ENCODE assay signal across 1 cellular context in genomic region chr11:65860278-65861164, GRCh38.
A peak's percentile ranks its signal among the peaks of the same experiment; 100 is the strongest.
TF ChIP-seq lines count a peak whose summit lies in the region.

Gene MUS81, plus strand, starts transcription at chr11:65860433. Its CDS starts 321 bp downstream, at chr11:65860754.

TF ChIP-seq in K562, 482 proteins besides CTCF, POLR2A, EP300 and RAD21 (continued from another document and continues in another):
- TF ChIP-seq CUX1 (CRISPR knock-in tag; IDR thresholded peaks at IDR 0.05): no peak
- no peak for TF ChIP-seq ZNF23 (CRISPR knock-in tag; IDR thresholded peaks at IDR 0.05)
- TF ChIP-seq BRD9 (IDR thresholded peaks at IDR 0.05; ENCODE audit: low read depth, partially characterized antibody): no peak
- TF ChIP-seq TBP (optimal IDR thresholded peaks at IDR 0.05; ENCODE audit: low read depth, low read length): no peak
- TF ChIP-seq CREB5 (CRISPR knock-in tag; IDR thresholded peaks at IDR 0.05): no peak
- no peak for TF ChIP-seq TFAM (CRISPR knock-in tag; conservative IDR thresholded peaks at IDR 0.05)
- no peak for TF ChIP-seq KAT8 (IDR thresholded peaks at IDR 0.05; ENCODE audit: low read depth)
- peak; percentile 56; the same call in 1 of the 2 replicates for TF ChIP-seq BRD4 (IDR thresholded peaks at IDR 0.05)
- no peak for TF ChIP-seq ZKSCAN8 (CRISPR knock-in tag; IDR thresholded peaks at IDR 0.05)
- peak in 1 of 2 experiments; percentile 81 for TF ChIP-seq AFF1 (IDR thresholded peaks at IDR 0.05; ENCODE audit: low read depth in 1 of 2, partially characterized antibody in 2 of 2)
- TF ChIP-seq ZNF384 (IDR thresholded peaks at IDR 0.05; ENCODE audit: low read depth, low read length): no peak
- no peak for TF ChIP-seq ZKSCAN3 (CRISPR knock-in tag; IDR thresholded peaks at IDR 0.05)
- no peak for TF ChIP-seq FOS (IDR thresholded peaks at IDR 0.05; ENCODE audit: extremely low read depth, insufficient read length)
- peak; percentile 90 for TF ChIP-seq TAF1 (IDR thresholded peaks at IDR 0.05; ENCODE audit: control insufficient read depth, extremely low read depth, insufficient read depth, low read length, severe bottlenecking)
- TF ChIP-seq RERE (CRISPR knock-in tag; IDR thresholded peaks at IDR 0.05; ENCODE audit: borderline replicate concordance): no peak
- 0 out of 2 replicates have a peak, but pooled peaks have one; percentile 23 for TF ChIP-seq CREB3L1 (IDR thresholded peaks at IDR 0.05; ENCODE audit: borderline replicate concordance, low read depth)
- TF ChIP-seq ELK3 (CRISPR knock-in tag; IDR thresholded peaks at IDR 0.05): no peak
- TF ChIP-seq HMG20A (CRISPR knock-in tag; conservative IDR thresholded peaks at IDR 0.05): no peak
- peak; percentile 66 for TF ChIP-seq HDAC2 (IDR thresholded peaks at IDR 0.05)
- TF ChIP-seq ZBTB8A (IDR thresholded peaks at IDR 0.05; ENCODE audit: partially characterized antibody): no peak
- no peak for TF ChIP-seq KAT2B (IDR thresholded peaks at IDR 0.05; ENCODE audit: low read depth, low read length)
- TF ChIP-seq ID3 (CRISPR knock-in tag; IDR thresholded peaks at IDR 0.05): no peak
- TF ChIP-seq ID3 (tag; IDR thresholded peaks at IDR 0.05): no peak
- no peak for TF ChIP-seq ZNF699 (CRISPR knock-in tag; IDR thresholded peaks at IDR 0.05; ENCODE audit: insufficient replicate concordance)
- no peak for TF ChIP-seq ELF4 (CRISPR knock-in tag; IDR thresholded peaks at IDR 0.05)
- peak; percentile 78; the same call in 1 of the 2 replicates for TF ChIP-seq CTBP1 (IDR thresholded peaks at IDR 0.05; ENCODE audit: borderline replicate concordance)
- TF ChIP-seq SMAD4 (CRISPR knock-in tag; conservative IDR thresholded peaks at IDR 0.05): peak; percentile 90
- TF ChIP-seq CREB1 (IDR thresholded peaks at IDR 0.05): peak; percentile 42
- TF ChIP-seq CREB1 (CRISPR knock-in tag; IDR thresholded peaks at IDR 0.05): no peak; the same call in 1 of the 2 replicates
- no peak for TF ChIP-seq HBP1 (CRISPR knock-in tag; IDR thresholded peaks at IDR 0.05)
- no peak for TF ChIP-seq ZBTB26 (CRISPR knock-in tag; IDR thresholded peaks at IDR 0.05)
